In genomic region chr15:76109046-76109445, GRCh38 we compare ENCODE assay signal across 23 cellular contexts.
"Had no signal": no experiment of that assay in that cellular context is flagged by ENCODE, and none has a peak within 500 bp of the region (broad histone marks: within the 10 kb centered on the region; RNA-seq: fewer than 3 reads in every experiment).

No MANE protein-coding gene starts in this region.

- H3K9me3 ChIP-seq: SJSA1 had no signal

- H3K27ac ChIP-seq: HL-60, SJSA1, SK-N-MC had no signal

- H3K4me1 ChIP-seq: SJSA1 had no signal

- H3K36me3 ChIP-seq: MG63, SJSA1 had no signal

- FAIRE-seq: HTR-8/SVneo, RCC 7860 had no signal

- H3K4me3 ChIP-seq: MG63, SJSA1, SK-N-MC had no signal

- H3K27me3 ChIP-seq: MG63, SJSA1 had no signal

- DNase-seq: Karpas-422, KG1, MG63, NCI-H1092, NCI-H1436, NCI-H187, NCI-H2029, NCI-H2081 treated with DMSO at 0.1 percent for 48 hours, NCI-H2171, NCI-H226, NCI-H446, NCI-H510A, NCI-H524 treated with DMSO at 0.1 percent for 48 hours, NCI-H69, NCI-H774, Right ventricle myocardium superior, RPMI8226, SIG-M5 had no signal
